15 cellular contexts compared by ENCODE assay signal in genomic region chr6:146153040-146153758, GRCh38.
DNase-seq lines count a peak whose midpoint lies in the region; ATAC-seq, FAIRE-seq and TF ChIP-seq lines count a peak whose summit lies in the region.
"Had no signal": no experiment of that assay in that cellular context is flagged by ENCODE, and none has a peak within 500 bp of the region (broad histone marks: within the 10 kb centered on the region; RNA-seq: fewer than 3 reads in every experiment).

No MANE protein-coding gene starts in this region.

- CTCF ChIA-PET in HepG2 (lab: Yijun Ruan, JAX; ENCODE audit: low intra/inter-chr PET ratio, low total read pairs): no interaction called here

- no peaks in the 10 kb centered on the region for H4K20me1 ChIP-seq in KMS-11 (ENCODE audit: insufficient read depth)
- H4K20me1 ChIP-seq in HepG2 (ENCODE audit: insufficient read depth, low read length): no peaks in the 10 kb centered on the region

- H3K4me2 ChIP-seq in KMS-11: 0 out of 2 replicates have a peak overlapping the region, but pooled peaks have one; percentile 40
- no peak overlapping the region for H3K4me2 ChIP-seq in HepG2 (ENCODE audit: low read depth, low read length)

- H3K27ac Mint-ChIP-seq in endodermal cell: no peak overlapping the region
- H3K27ac Mint-ChIP-seq: activated CD4-positive, alpha-beta memory T cell treated with anti-CD3 and anti-CD28 coated beads, Interleukin-2, amount 10 ng/mL, durations not matched to agents 7 days and 5 days; activated naive CD8-positive, alpha-beta T cell; IgD-negative memory B cell; T-cell had no signal

- TF ChIP-seq CTCF in KMS-11 (conservative IDR thresholded peaks at IDR 0.05; ENCODE audit: low read depth, low read length) (no peak), HepG2 (CRISPR knock-in tag; IDR thresholded peaks at IDR 0.05) (no peak), endodermal cell (conservative IDR thresholded peaks at IDR 0.05) (no peak)

- H2AFZ ChIP-seq in KMS-11 (ENCODE audit: low read depth) (peak overlapping the region; percentile 7; the same call in 1 of the 2 replicates), HepG2 (ENCODE audit: low read length) (no peak overlapping the region)

- no peak for TF ChIP-seq EP300 in HepG2 (IDR thresholded peaks at IDR 0.05; ENCODE audit: low read depth in 2 of 2, low read length in 2 of 2)
- TF ChIP-seq EP300 in HepG2 (CRISPR knock-in tag; IDR thresholded peaks at IDR 0.05; ENCODE audit: borderline replicate concordance): no peak

- intact Hi-C loops in HepG2 (cut with micrococcal nuclease; ENCODE audit: unreplicated experiment): no loop called here

- H3K9me3 ChIP-seq in HepG2 (ENCODE audit: low read length) (no peaks in the 10 kb centered on the region), endodermal cell (ENCODE audit: control insufficient read depth, low read length) (no peaks in the 10 kb centered on the region)
- H3K9me3 ChIP-seq: upper lobe of right lung had no signal

- H3K9ac ChIP-seq in KMS-11 (no peak overlapping the region), HepG2 (ENCODE audit: insufficient read depth, low read depth, low read length) (no peak overlapping the region), endodermal cell (ENCODE audit: extremely low read depth, low read length, poor library complexity, severe bottlenecking) (no peak overlapping the region)

- TF ChIP-seq POLR2A in HepG2 (IDR thresholded peaks at IDR 0.05; ENCODE audit: insufficient read depth in 1 of 2, low read depth in 2 of 2, low read length in 2 of 2): no peak

- H3K4me1 ChIP-seq in KMS-11 (ENCODE audit: low read depth, poor library complexity, severe bottlenecking) (peaks cover 14% of the 10 kb centered on the region), HepG2 (ENCODE audit: insufficient read depth, low read length) (no peaks in the 10 kb centered on the region), endodermal cell (ENCODE audit: control insufficient read depth, insufficient read depth, low read length) (no peaks in the 10 kb centered on the region)
- H3K4me1 ChIP-seq: upper lobe of right lung had no signal

- H3K4me3 ChIP-seq in KMS-11 (IDR thresholded peaks at IDR 0.05; ENCODE audit: insufficient read depth, low read depth, low read length) (no peak overlapping the region), HepG2 (replicated peaks in 1 of 3; ENCODE audit: insufficient read depth in 1 of 3, low read depth in 2 of 3, low read length in 3 of 3) (no peak overlapping the region), endodermal cell (ENCODE audit: low read length) (no peak overlapping the region)
- H3K4me3 ChIP-seq: upper lobe of right lung had no signal

- H3K36me3 Mint-ChIP-seq in endodermal cell (ENCODE audit: low read depth): no peaks in the 10 kb centered on the region
- H3K36me3 Mint-ChIP-seq: activated naive CD8-positive, alpha-beta T cell; IgD-negative memory B cell; T-cell had no signal

- 3% methylated on average over 4 of the region's 4 CpGs for WGBS in HepG2 (ENCODE audit: low lambda C conversion rate)
- WGBS in endodermal cell (ENCODE audit: insufficient coverage in 1 of 2, insufficient read length in 1 of 2), 2 experiments: 92 to 94% methylated on average over 2 to 4 of the region's 4 CpGs

- peaks cover 9% of the 10 kb centered on the region for H3K4me1 Mint-ChIP-seq in endodermal cell

- POLR2A ChIA-PET in HepG2 (lab: Yijun Ruan, JAX): no interaction called here

- H3K79me2 ChIP-seq in KMS-11 (ENCODE audit: insufficient read depth, low read depth) (no peaks in the 10 kb centered on the region), HepG2 (ENCODE audit: insufficient read depth, low read length) (no peaks in the 10 kb centered on the region)

- in situ Hi-C loops in HepG2 (cut with HindIII; ENCODE audit: extremely low pct_ligation_motif_present, low pct_unique_long_range_greater_than_20kb): no loop called here

- no peak for FAIRE-seq in HepG2 (lab: Jason Lieb, UNC)

- no peaks in the 10 kb centered on the region for H3K9me3 Mint-ChIP-seq in endodermal cell
- H3K9me3 Mint-ChIP-seq: activated CD4-positive, alpha-beta memory T cell treated with anti-CD3 and anti-CD28 coated beads, Interleukin-2, amount 10 ng/mL, durations not matched to agents 7 days and 5 days; IgD-negative memory B cell; T-cell had no signal

- H3K36me3 ChIP-seq in KMS-11 (ENCODE audit: insufficient read depth): no peaks in the 10 kb centered on the region
- H3K36me3 ChIP-seq in HepG2 (replicated peaks in 1 of 2; ENCODE audit: control insufficient read depth in 1 of 2, insufficient read depth in 2 of 2, low read length in 2 of 2): no peaks in the 10 kb centered on the region
- H3K36me3 ChIP-seq in endodermal cell (ENCODE audit: control insufficient read depth, insufficient read depth, low read length): no peaks in the 10 kb centered on the region
- H3K36me3 ChIP-seq: upper lobe of right lung had no signal

- no peak overlapping the region for H3K27ac ChIP-seq in KMS-11
- no peak overlapping the region for H3K27ac ChIP-seq in HepG2 (ENCODE audit: extremely low read length, insufficient read depth, low read length)
- no peak overlapping the region for H3K27ac ChIP-seq in endodermal cell (ENCODE audit: low read depth, low read length)
- H3K27ac ChIP-seq: upper lobe of right lung had no signal

- BruUV-seq in HepG2 (replicated peaks; lab: Mats Ljungman, UMichigan): no TSS peak

- peak; percentile 98 for ATAC-seq in GM18868 (IDR thresholded peaks at IDR 0.05; ENCODE audit: unreplicated experiment)
- peak; percentile 98 for ATAC-seq in GM21447 (IDR thresholded peaks at IDR 0.05; ENCODE audit: unreplicated experiment)
- peak; percentile 98 for ATAC-seq in HG03025 (IDR thresholded peaks at IDR 0.05; ENCODE audit: low FRiP score, unreplicated experiment)
- no peak for ATAC-seq in HepG2
- ATAC-seq: T-cell, upper lobe of right lung had no signal

- H3K4me3 Mint-ChIP-seq in endodermal cell: no peak overlapping the region
- H3K4me3 Mint-ChIP-seq: activated CD4-positive, alpha-beta memory T cell treated with anti-CD3 and anti-CD28 coated beads, Interleukin-2, amount 10 ng/mL, durations not matched to agents 7 days and 5 days; activated naive CD8-positive, alpha-beta T cell; T-cell had no signal

- no peaks in the 10 kb centered on the region for H3K27me3 Mint-ChIP-seq in endodermal cell (ENCODE audit: insufficient read depth)
- H3K27me3 Mint-ChIP-seq: activated CD4-positive, alpha-beta memory T cell treated with anti-CD3 and anti-CD28 coated beads, Interleukin-2, amount 10 ng/mL, durations not matched to agents 7 days and 5 days; IgD-negative memory B cell; T-cell had no signal

- TF ChIP-seq RAD21 in HepG2 (CRISPR knock-in tag; IDR thresholded peaks at IDR 0.05): no peak

- DNase-seq in activated effector memory CD4-positive, alpha-beta T cell treated with Interleukin-2 at 50 U/mL for 16 hours: no peak
- DNase-seq in HepG2 (ENCODE audit: low spot score) (no peak), endodermal cell (no peak), nucleus accumbens (lab: John Stamatoyannopoulos, UW) (no peak)
- DNase-seq: activated CD4-positive, alpha-beta memory T cell treated with anti-CD3 and anti-CD28 coated beads, Interleukin-2, amount 10 ng/mL, durations not matched to agents 7 days and 5 days; NCI-H1930; retina; T-cell; upper lobe of right lung had no signal

- H3K27me3 ChIP-seq in KMS-11 (ENCODE audit: insufficient read depth, low read depth) (no peaks in the 10 kb centered on the region), HepG2 (ENCODE audit: control insufficient read depth in 1 of 2, insufficient read depth in 2 of 2, low read length in 2 of 2) (no peaks in the 10 kb centered on the region), endodermal cell (ENCODE audit: control insufficient read depth, insufficient read depth, low read length, poor library complexity, severe bottlenecking) (no peaks in the 10 kb centered on the region)
- H3K27me3 ChIP-seq: upper lobe of right lung had no signal

TF ChIP-seq in HepG2, 621 proteins besides CTCF, POLR2A, EP300 and RAD21:
- TF ChIP-seq TEF (CRISPR knock-in tag; IDR thresholded peaks at IDR 0.05) (no peak), ZBTB49 (CRISPR knock-in tag; IDR thresholded peaks at IDR 0.05; ENCODE audit: borderline replicate concordance) (no peak), CREB3 (CRISPR knock-in tag; IDR thresholded peaks at IDR 0.05) (no peak)
